10 cellular contexts compared by ENCODE assay signal in genomic region chr7:100087055-100087750, GRCh38. TPM values are rescaled to one million over a fixed set of nuclear protein-coding genes. Genes with fewer than 3 reads are reported as not detected.
DNase-seq lines count a peak whose midpoint lies in the region; ATAC-seq, FAIRE-seq and TF ChIP-seq lines count a peak whose summit lies in the region.
"Had no signal": no experiment of that assay in that cellular context is flagged by ENCODE, and none has a peak within 500 bp of the region (broad histone marks: within the 10 kb centered on the region; RNA-seq: fewer than 3 reads in every experiment).

No MANE protein-coding gene starts in this region.

- no peaks in the 10 kb centered on the region for H3K27me3 ChIP-seq in CD4-positive, alpha-beta memory T cell (ENCODE audit: insufficient read depth, low read length)
- H3K27me3 ChIP-seq in small intestine (ENCODE audit: control insufficient read depth in 2 of 2, insufficient read depth in 2 of 2, low read length in 2 of 2), result no peaks in the 10 kb centered on the region

- H3K4me3 Mint-ChIP-seq in CD4-positive, alpha-beta memory T cell, result peak overlapping the region in 6 of 8 donors; percentile 3 to 71 (median 43)
- H3K4me3 Mint-ChIP-seq in nephron, result peak overlapping the region; percentile 62 to 85 (median 70)

- FAIRE-seq in small intestine (lab: Jason Lieb, UNC), result no peak

- ATAC-seq in HG03457 (IDR thresholded peaks at IDR 0.05; ENCODE audit: unreplicated experiment), result no peak
- ATAC-seq: right cardiac atrium had no signal

- H3K27me3 Mint-ChIP-seq in CD4-positive, alpha-beta memory T cell, result no peaks in the 10 kb centered on the region
- H3K27me3 Mint-ChIP-seq in nephron (ENCODE audit: low read depth), result no peaks in the 10 kb centered on the region
- H3K27me3 Mint-ChIP-seq: central memory CD8-positive, alpha-beta T cell had no signal

- peaks cover 15 to 32% of the 10 kb centered on the region in 2 donors for H3K36me3 Mint-ChIP-seq in CD4-positive, alpha-beta memory T cell
- peaks cover 12% of the 10 kb centered on the region for H3K36me3 Mint-ChIP-seq in nephron (ENCODE audit: low read depth)

- intact Hi-C loops in CD4-positive, alpha-beta memory T cell (cut with micrococcal nuclease), result loop anchor here (10.0 kb wide), 1 partner anchor 532 kb away; the partner anchor contains the start of genes FAM200A and ZNF655

- H3K27ac ChIP-seq in CD4-positive, alpha-beta memory T cell (ENCODE audit: low read depth, low read length), result no peak overlapping the region
- peak overlapping the region in 1 of 2 donors; percentile 89 for H3K27ac ChIP-seq in small intestine (ENCODE audit: low read depth in 1 of 2, low read length in 1 of 2)

- POLR2A ChIA-PET in CD4-positive, alpha-beta memory T cell (lab: Charles Lee; ENCODE audit: partially characterized antibody), result interaction anchor here (6.2 kb wide), 1 partner anchor 14 kb away, joined by 83 read pairs; the partner anchor contains the start of genes AP4M1 and MCM7

- peaks cover 24% of the 10 kb centered on the region for H3K4me1 ChIP-seq in CD4-positive, alpha-beta memory T cell (ENCODE audit: insufficient read depth, low read length)
- H3K4me1 ChIP-seq in small intestine (ENCODE audit: control insufficient read depth in 2 of 2, insufficient read depth in 1 of 2, low read depth in 1 of 2, low read length in 1 of 2), result no peaks in the 10 kb centered on the region

- peaks cover 20% of the 10 kb centered on the region for H3K36me3 ChIP-seq in CD4-positive, alpha-beta memory T cell (ENCODE audit: insufficient read depth, low read length)
- H3K36me3 ChIP-seq in small intestine (ENCODE audit: control insufficient read depth in 2 of 2, insufficient read depth in 2 of 2, low read length in 2 of 2), result peaks cover 4% of the 10 kb centered on the region in 2 donors

- no peak overlapping the region for H3K4me3 ChIP-seq in CD4-positive, alpha-beta memory T cell (ENCODE audit: low read length in 2 of 2)
- no peak overlapping the region for H3K4me3 ChIP-seq in small intestine (ENCODE audit: low read depth in 1 of 2, low read length in 2 of 2)

- H3K9me3 Mint-ChIP-seq in CD4-positive, alpha-beta memory T cell, result peaks cover 0 to 2% (median 0%) of the 10 kb centered on the region in 8 donors
- H3K9me3 Mint-ChIP-seq in nephron, result no peaks in the 10 kb centered on the region
- H3K9me3 Mint-ChIP-seq: central memory CD8-positive, alpha-beta T cell had no signal

- no peak for DNase-seq in CD4-positive, alpha-beta memory T cell
- DNase-seq in NCI-H226 (peak; percentile 97), dermis blood vessel endothelial cell (peak; percentile 99), superior temporal gyrus (ENCODE audit: extremely low spot score) (no peak), cerebellar nuclear complex (lab: John Stamatoyannopoulos, UW) (no peak), small intestine (no peak)
- DNase-seq: right cardiac atrium had no signal

- H3K27ac Mint-ChIP-seq in CD4-positive, alpha-beta memory T cell, result peak overlapping the region in 6 of 7 donors; percentile 70 to 90 (median 81)
- peak overlapping the region; percentile 80 to 98 (median 88) for H3K27ac Mint-ChIP-seq in nephron

- no peaks in the 10 kb centered on the region for H3K9me3 ChIP-seq in CD4-positive, alpha-beta memory T cell (ENCODE audit: control insufficient read depth in 1 of 2, low read length in 2 of 2)
- no peaks in the 10 kb centered on the region for H3K9me3 ChIP-seq in small intestine (ENCODE audit: control insufficient read depth, low read depth)

- H3K4me1 Mint-ChIP-seq in CD4-positive, alpha-beta memory T cell, result peaks cover 18 to 44% (median 28%) of the 10 kb centered on the region in 4 donors
- H3K4me1 Mint-ChIP-seq in nephron, result peaks cover 24% of the 10 kb centered on the region

- 78 to 89% (median 87%) methylated on average over 10 of the region's 10 CpGs for WGBS in small intestine, 3 donors

- no peak for TF ChIP-seq CTCF in nephron (IDR thresholded peaks at IDR 0.05; ENCODE audit: unreplicated experiment in 3 of 3)

- CTCF ChIA-PET in CD4-positive, alpha-beta memory T cell (lab: Charles Lee; ENCODE audit: partially characterized antibody), result no interaction called here

RNA-seq across cellular contexts. Expression of gene COPS6, which starts 1.6 kb away (rescaled TPM):
- 10 to 100 TPM; 85.5 to 89.2 TPM for total RNA-seq in CD4-positive, alpha-beta memory T cell
- polyA plus RNA-seq in CD4-positive, alpha-beta memory T cell, result 100 to 1,000 TPM; 155 to 261 TPM
- 59.1 and 99.7 TPM in 2 replicates for total RNA-seq in dermis blood vessel endothelial cell
- polyA plus RNA-seq in small intestine, result 10 to 100 TPM; 76.7 to 92.0 (median 84.8) TPM

RNA-seq across cellular contexts. Expression of gene ZNF3, which starts 5.7 kb away (rescaled TPM):
- total RNA-seq in CD4-positive, alpha-beta memory T cell, result 10 to 100 TPM; 44.2 to 44.8 TPM
- 10 to 100 TPM; 11.9 to 25.4 TPM for polyA plus RNA-seq in CD4-positive, alpha-beta memory T cell
- 34.8 and 37.1 TPM in 2 replicates for total RNA-seq in dermis blood vessel endothelial cell
- 10 to 100 TPM; 20.3 to 32.4 (median 21.9) TPM for polyA plus RNA-seq in small intestine

RNA-seq across cellular contexts. Expression of gene MCM7, which starts 14.0 kb away (rescaled TPM):
- total RNA-seq in CD4-positive, alpha-beta memory T cell, result 100 to 1,000 TPM; 164 to 173 TPM
- 10 to 100 TPM; 26.9 to 29.9 TPM for polyA plus RNA-seq in CD4-positive, alpha-beta memory T cell
- total RNA-seq in dermis blood vessel endothelial cell, result 63.3 and 138 TPM in 2 replicates
- 10 to 100 TPM; 35.8 to 80.2 (median 46.5) TPM for polyA plus RNA-seq in small intestine

RNA-seq across cellular contexts. Expression of gene AP4M1, which starts 14.2 kb away (rescaled TPM):
- total RNA-seq in CD4-positive, alpha-beta memory T cell, result 10 to 100 TPM; 12.1 to 14.9 TPM
- 1 to 10 TPM; 3.2 to 4.3 TPM for polyA plus RNA-seq in CD4-positive, alpha-beta memory T cell
- 16.8 and 24.3 TPM in 2 replicates for total RNA-seq in dermis blood vessel endothelial cell
- 10 to 100 TPM; 15.7 to 20.6 (median 18.6) TPM for polyA plus RNA-seq in small intestine

RNA-seq across cellular contexts. Expression of gene TAF6, which starts 32.0 kb away (rescaled TPM):
- 10 to 100 TPM; 61.6 to 62.2 TPM for total RNA-seq in CD4-positive, alpha-beta memory T cell
- polyA plus RNA-seq in CD4-positive, alpha-beta memory T cell, result 10 to 100 TPM; 25.3 to 35.2 TPM
- total RNA-seq in dermis blood vessel endothelial cell, result 37.1 and 78.6 TPM in 2 replicates
- 10 to 100 TPM; 12.2 to 33.5 (median 20.1) TPM for polyA plus RNA-seq in small intestine

Comparison
In these comparisons a context has a peak if more than half of its experiments do, and no peak if none do; other contexts are left out.
1. DNase-seq: peak in NCI-H226 (single experiment) and dermis blood vessel endothelial cell (single experiment); none in CD4-positive, alpha-beta memory T cell (0 of 5), superior temporal gyrus (single experiment), cerebellar nuclear complex (0 of 2) and small intestine (single experiment).